8 cellular contexts compared by ENCODE assay signal in genomic region chr1:23958040-23958809, GRCh38. TPM values are rescaled to one million over a fixed set of nuclear protein-coding genes. Genes with fewer than 3 reads are reported as not detected.
DNase-seq lines count a peak whose midpoint lies in the region; ATAC-seq and TF ChIP-seq lines count a peak whose summit lies in the region.
"Not testable (repeated sequence)": the region's sequence is repeated elsewhere in the genome, so short reads cannot be mapped to it uniquely, and the experiment has no call there.

No MANE protein-coding gene starts in this region.

- not testable (repeated sequence) for TF ChIP-seq POLR2A in HCT116 (IDR thresholded peaks at IDR 0.05; ENCODE audit: borderline replicate concordance, extremely low read depth, insufficient read depth, insufficient read length); spleen (IDR thresholded peaks at IDR 0.05)

- intact Hi-C loops in HCT116 (cut with micrococcal nuclease); spleen (cut with DNase I; ENCODE audit: low total_unique reads): not testable (repeated sequence)
- intact Hi-C loops in heart right ventricle (cut with DNase I), result loop anchor here in 8 of 10 donors (2.0 to 10.0 kb wide), 6 partner anchors 61 to 167 kb away; no protein-coding TSS in a partner anchor

- CTCF ChIA-PET in AG04449 (lab: Yijun Ruan, JAX), result interaction anchor here (2.6 kb wide), 1 partner anchor 70 kb away, joined by 10 read pairs; no protein-coding TSS in a partner anchor
- CTCF ChIA-PET in HCT116 (lab: Charles Lee), result not testable (repeated sequence)

- H3K36me3 Mint-ChIP-seq in activated T-cell treated with anti-CD3 and anti-CD28 coated beads, Interleukin-2, amount 50 U/mL, for 24 hours (ENCODE audit: low read depth), result peaks cover 34% of the 10 kb centered on the region
- peaks cover 5 to 10% of the 10 kb centered on the region in 2 donors for H3K36me3 Mint-ChIP-seq in naive B cell

- not testable (repeated sequence) for H4K20me1 ChIP-seq in HCT116 (ENCODE audit: insufficient read depth)

- not testable (repeated sequence) for H3K36me3 ChIP-seq in HCT116 (ENCODE audit: control insufficient read depth in 1 of 2, insufficient read depth in 2 of 2, low read length in 2 of 2)
- H3K36me3 ChIP-seq in heart right ventricle (peaks cover 0 to 27% (median 7%) of the 10 kb centered on the region in 9 donors), spleen (peaks cover 0 to 18% (median 2%) of the 10 kb centered on the region in 6 donors)

- H3K9me3 ChIP-seq in HCT116 (ENCODE audit: control insufficient read depth in 1 of 2, insufficient read depth in 1 of 2, low read depth in 1 of 2, low read length in 2 of 2); heart right ventricle; spleen: not testable (repeated sequence)

- TSS peak; percentile 71 for BruUV-seq in HCT116 (replicated peaks; lab: Mats Ljungman, UMichigan)

- WGBS in heart right ventricle, 2 donors, result 67 to 69% methylated on average over 19 of the region's 19 CpGs
- WGBS in spleen, 5 donors, result 40 to 54% (median 47%) methylated on average over 19 of the region's 19 CpGs

- RAD21 ChIA-PET in HCT116 (lab: Charles Lee; ENCODE audit: low non-redundant PET in 1 of 2, low total read pairs in 2 of 2, uncharacterized antibody in 2 of 2, unreplicated experiment in 2 of 2), result not testable (repeated sequence)

- POLR2A ChIA-PET in AG04449 (lab: Yijun Ruan, JAX), result interaction anchor here (0.5 kb wide), 1 partner anchor 72 kb away, joined by 3 read pairs; no protein-coding TSS in a partner anchor
- POLR2A ChIA-PET in HCT116 (lab: Charles Lee), result interaction anchor here (0.7 to 1.1 kb wide), 2 partner anchors 45 to 646 kb away, joined by 3 read pairs; no protein-coding TSS in a partner anchor

- peak overlapping the region; percentile 99 for H3K4me3 Mint-ChIP-seq in activated T-cell treated with anti-CD3 and anti-CD28 coated beads, Interleukin-2, amount 50 U/mL, for 24 hours
- peak overlapping the region; percentile 94 to 100 (median 100) for H3K4me3 Mint-ChIP-seq in naive B cell

- H3K4me2 ChIP-seq in HCT116 (ENCODE audit: low read length), result peak overlapping the region; percentile 94

- not testable (repeated sequence) for H3K27me3 ChIP-seq in HCT116 (ENCODE audit: insufficient read depth, low read length); heart right ventricle; spleen (replicated peaks in 1 of 7)

- not testable (repeated sequence) for ATAC-seq in HCT116; heart right ventricle; naive B cell (ENCODE audit: low read depth in 2 of 2)

- peaks cover 20 to 36% of the 10 kb centered on the region in 2 experiments for H3K4me1 ChIP-seq in HCT116 (ENCODE audit: control insufficient read depth in 1 of 2, insufficient read depth in 2 of 2, low read length in 2 of 2)
- H3K4me1 ChIP-seq in heart right ventricle, result peaks cover 0 to 51% (median 29%) of the 10 kb centered on the region in 9 donors
- peaks cover 16 to 76% (median 43%) of the 10 kb centered on the region in 6 donors for H3K4me1 ChIP-seq in spleen

- not testable (repeated sequence) for TF ChIP-seq CTCF in AG04449 (IDR thresholded peaks at IDR 0.05; ENCODE audit: insufficient read depth, low read length, missing control alignments); HCT116 (IDR thresholded peaks at IDR 0.05 in 2 of 3, conservative IDR thresholded peaks at IDR 0.05 in 1 of 3; ENCODE audit: borderline replicate concordance in 1 of 3, insufficient read depth in 1 of 3, low read depth in 2 of 3, low read length in 2 of 3); choroid plexus epithelial cell (conservative IDR thresholded peaks at IDR 0.05; ENCODE audit: low read depth, low read length); heart right ventricle (IDR thresholded peaks at IDR 0.05); spleen (IDR thresholded peaks at IDR 0.05 in 8 of 11, conservative IDR thresholded peaks at IDR 0.05 in 3 of 11)

- DNase-seq in AG04449 (ENCODE audit: low read depth, low spot score); HCT116 (ENCODE audit: low read depth, low spot score); activated T-cell treated with anti-CD3 and anti-CD28 coated beads, Interleukin-2, amount 50 U/mL, for 24 hours; choroid plexus epithelial cell (ENCODE audit: low read depth); heart right ventricle; naive B cell; spleen: not testable (repeated sequence)
- peak; percentile 61 for DNase-seq in OCI-M1 (lab: John Stamatoyannopoulos, UW)

- peak overlapping the region; percentile 94 for H3K27ac ChIP-seq in HCT116 (ENCODE audit: low read depth, low read length)
- H3K27ac ChIP-seq in heart right ventricle, result peak overlapping the region; percentile 93 to 100 (median 98)
- peak overlapping the region; percentile 97 to 100 (median 99) for H3K27ac ChIP-seq in spleen

- TF ChIP-seq RAD21 in HCT116 (IDR thresholded peaks at IDR 0.05; ENCODE audit: low read depth), result not testable (repeated sequence)

- H3K9me2 ChIP-seq in HCT116 (ENCODE audit: insufficient read depth), result not testable (repeated sequence)

- H3K9me3 Mint-ChIP-seq in activated T-cell treated with anti-CD3 and anti-CD28 coated beads, Interleukin-2, amount 50 U/mL, for 24 hours; naive B cell: not testable (repeated sequence)

- H2AFZ ChIP-seq in HCT116 (ENCODE audit: low read depth, low read length, poor library complexity, severe bottlenecking), result not testable (repeated sequence)

- not testable (repeated sequence) for H3K27me3 Mint-ChIP-seq in activated T-cell treated with anti-CD3 and anti-CD28 coated beads, Interleukin-2, amount 50 U/mL, for 24 hours; naive B cell

- peaks cover 22% of the 10 kb centered on the region for H3K79me2 ChIP-seq in HCT116 (ENCODE audit: insufficient read depth, low read length)

- peak overlapping the region; percentile 99 for H3K9ac ChIP-seq in HCT116 (ENCODE audit: low read length)

- H3K27ac Mint-ChIP-seq in activated T-cell treated with anti-CD3 and anti-CD28 coated beads, Interleukin-2, amount 50 U/mL, for 24 hours, result peak overlapping the region; percentile 100
- peak overlapping the region; percentile 97 to 100 (median 100) for H3K27ac Mint-ChIP-seq in naive B cell

- H3K4me3 ChIP-seq in AG04449 (ENCODE audit: low read depth, low read length) (peak overlapping the region; percentile 55), HCT116 (replicated peaks in 1 of 2; ENCODE audit: low read depth in 1 of 2, low read length in 2 of 2) (peak overlapping the region; percentile 86 to 97), choroid plexus epithelial cell (ENCODE audit: low read depth, low read length) (peak overlapping the region; percentile 71), heart right ventricle (peak overlapping the region in 9 of 10 donors; percentile 55 to 91 (median 71)), spleen (peak overlapping the region; percentile 57 to 80 (median 68))

- peaks cover 66% of the 10 kb centered on the region for H3K4me1 Mint-ChIP-seq in activated T-cell treated with anti-CD3 and anti-CD28 coated beads, Interleukin-2, amount 50 U/mL, for 24 hours (ENCODE audit: low read depth)
- peaks cover 34 to 70% (median 53%) of the 10 kb centered on the region in 3 donors for H3K4me1 Mint-ChIP-seq in naive B cell

RNA-seq across cellular contexts. Expression of gene PNRC2, which starts 1.4 kb away (rescaled TPM):
- total RNA-seq in HCT116 (2021; ENCODE audit: unreplicated experiment) (92.1 TPM), heart right ventricle (100 to 1,000 TPM in 5 of 10 donors, 10 to 100 TPM in 5; 65.1 to 129 (median 93.8) TPM), spleen (100 to 1,000 TPM in 6 of 7 donors, 10 to 100 TPM in 1; 87.3 to 127 (median 120) TPM)
- 51.1 and 55.0 TPM in 2 replicates for polyA plus RNA-seq in HCT116 (2012)
- polyA plus RNA-seq in heart right ventricle (10 to 100 TPM; 58.4 to 60.6 TPM), naive B cell (ENCODE audit: low read depth in 6 of 6) (100 to 1,000 TPM; 152 to 189 (median 174) TPM), spleen (100 to 1,000 TPM in 2 of 3 donors, 10 to 100 TPM in 1; 83.0 to 114 (median 111) TPM)

RNA-seq across cellular contexts. Expression of gene SRSF10, which starts 21.9 kb away (rescaled TPM):
- total RNA-seq in HCT116 (2021; ENCODE audit: unreplicated experiment), result 142 TPM
- 54.2 and 64.8 TPM in 2 replicates for polyA plus RNA-seq in HCT116 (2012)
- 10 to 100 TPM; 40.7 to 65.8 (median 52.8) TPM for total RNA-seq in heart right ventricle
- polyA plus RNA-seq in heart right ventricle, result 10 to 100 TPM; 32.9 to 70.2 TPM
- 100 to 1,000 TPM; 105 to 167 (median 146) TPM for polyA plus RNA-seq in naive B cell (ENCODE audit: low read depth in 6 of 6)
- total RNA-seq in spleen, result 100 to 1,000 TPM in 4 of 7 donors, 10 to 100 TPM in 3; 89.4 to 146 (median 102) TPM
- polyA plus RNA-seq in spleen, result 10 to 100 TPM; 54.5 to 65.9 (median 64.0) TPM

RNA-seq across cellular contexts. Expression of gene CNR2, which starts 45.1 kb away (rescaled TPM):
- total RNA-seq in HCT116 (2021; ENCODE audit: unreplicated experiment), result 0.05 TPM
- polyA plus RNA-seq in HCT116 (2012), result 0.03 TPM in 1 of 2 replicates, not detected in the other
- total RNA-seq in heart right ventricle, result under 1 TPM in 1 of 10 donors, not detected in 9; 0.19 TPM
- polyA plus RNA-seq in heart right ventricle, result under 1 TPM in 1 of 2 donors, not detected in 1; 0.01 TPM
- 10 to 100 TPM; 28.7 to 66.0 (median 47.1) TPM for polyA plus RNA-seq in naive B cell (ENCODE audit: low read depth in 6 of 6)
- 10 to 100 TPM; 15.0 to 23.4 (median 18.2) TPM for total RNA-seq in spleen
- 10 to 100 TPM; 18.2 to 26.6 (median 22.3) TPM for polyA plus RNA-seq in spleen

Comparison
In these comparisons a context has a peak if more than half of its experiments do, and no peak if none do; other contexts are left out.
1. RNA of gene CNR2, which starts 45.1 kb away (total RNA-seq): 15.0 to 23.4 TPM in spleen; 0.05 TPM in HCT116 (single experiment) and 0.19 TPM in heart right ventricle; every median in the first group is over 10 times any median in the second.
2. Peak in every context shown above with its lines, with median percentiles within 50 percentile points of each other: H3K4me3 ChIP-seq and H3K27ac ChIP-seq.